In genomic region chr18:61894751-61895524, GRCh38 we compare ENCODE assay signal across 8 cellular contexts. TPM values are rescaled to one million over a fixed set of nuclear protein-coding genes. Genes with fewer than 3 reads are reported as not detected.
DNase-seq lines count a peak whose midpoint lies in the region; ATAC-seq, FAIRE-seq and TF ChIP-seq lines count a peak whose summit lies in the region.

No MANE protein-coding gene starts in this region.

- peaks cover 79% of the 10 kb centered on the region for H3K27me3 Mint-ChIP-seq in activated naive CD4-positive, alpha-beta T cell treated with anti-CD3 and anti-CD28 coated beads, Interleukin-2, amount 10 ng/mL, durations not matched to agents 7 days and 5 days

- H3K14ac ChIP-seq in mesenchymal stem cell (ENCODE audit: low read length in 2 of 2), result no peak overlapping the region

- peak overlapping the region; percentile 60 for H4K8ac ChIP-seq in mesenchymal stem cell (ENCODE audit: low read length)

- no peaks in the 10 kb centered on the region for H3K27me3 ChIP-seq in bronchial epithelial cell (ENCODE audit: control insufficient read depth, insufficient read depth, low read length)
- H3K27me3 ChIP-seq in mesenchymal stem cell (ENCODE audit: control insufficient read depth in 1 of 2, insufficient read depth in 1 of 2, low read length in 2 of 2), result no peaks in the 10 kb centered on the region
- peaks cover 6% of the 10 kb centered on the region for H3K27me3 ChIP-seq in upper lobe of right lung

- no peak overlapping the region for H2BK15ac ChIP-seq in mesenchymal stem cell (ENCODE audit: low read depth, poor library complexity, severe bottlenecking)

- H3K9me3 ChIP-seq in mesenchymal stem cell (ENCODE audit: control insufficient read depth, low read length) (no peaks in the 10 kb centered on the region), upper lobe of right lung (no peaks in the 10 kb centered on the region)

- peak overlapping the region in 1 of 2 experiments; percentile 19 for H3K4ac ChIP-seq in mesenchymal stem cell (ENCODE audit: low read depth in 1 of 2, low read length in 2 of 2)

- WGBS in mesenchymal stem cell, result 35% methylated on average over 19 of the region's 28 CpGs

- no peaks in the 10 kb centered on the region for H3K9me3 Mint-ChIP-seq in activated naive CD4-positive, alpha-beta T cell treated with anti-CD3 and anti-CD28 coated beads, Interleukin-2, amount 10 ng/mL, durations not matched to agents 7 days and 5 days

- H2AK5ac ChIP-seq in mesenchymal stem cell (ENCODE audit: low read length, severe bottlenecking), result no peak overlapping the region

- H4K91ac ChIP-seq in mesenchymal stem cell (ENCODE audit: low read length), result peak overlapping the region; percentile 91

- FAIRE-seq in bronchial epithelial cell (lab: Jason Lieb, UNC), result no peak

- peak overlapping the region; percentile 71 for H3K4me3 Mint-ChIP-seq in activated naive CD4-positive, alpha-beta T cell treated with anti-CD3 and anti-CD28 coated beads, Interleukin-2, amount 10 ng/mL, durations not matched to agents 7 days and 5 days

- no peak overlapping the region for H2BK120ac ChIP-seq in mesenchymal stem cell (ENCODE audit: low read depth, low read length)

- H3K36me3 ChIP-seq in bronchial epithelial cell (ENCODE audit: control insufficient read depth, insufficient read depth, low read length) (peaks cover 4% of the 10 kb centered on the region), mesenchymal stem cell (ENCODE audit: control insufficient read depth in 1 of 2, insufficient read depth in 2 of 2, low read depth in 1 of 2, low read length in 2 of 2) (no peaks in the 10 kb centered on the region), upper lobe of right lung (no peaks in the 10 kb centered on the region)

- peak overlapping the region in 1 of 2 experiments; percentile 59 for H2BK12ac ChIP-seq in mesenchymal stem cell (ENCODE audit: low read length in 2 of 2)

- H3K27ac ChIP-seq in mesenchymal stem cell (ENCODE audit: low read length, poor library complexity, severe bottlenecking), result no peak overlapping the region
- H3K27ac ChIP-seq in upper lobe of right lung, result peak overlapping the region; percentile 36

- ATAC-seq in upper lobe of right lung, result no peak

- intact Hi-C loops in upper lobe of right lung (cut with DNase I), result loop anchor here (5.0 to 10.0 kb wide), 2 partner anchors 260 to 313 kb away; no protein-coding TSS in a partner anchor

- peaks cover 16% of the 10 kb centered on the region for H3K4me1 ChIP-seq in mesenchymal stem cell (ENCODE audit: control insufficient read depth, insufficient read depth, low read depth, low read length)
- H3K4me1 ChIP-seq in upper lobe of right lung, result peaks cover 8% of the 10 kb centered on the region

- H3K18ac ChIP-seq in mesenchymal stem cell (ENCODE audit: low read depth in 1 of 2, low read length in 2 of 2), result peak overlapping the region; percentile 76 to 93

- no peaks in the 10 kb centered on the region for H3K79me1 ChIP-seq in mesenchymal stem cell (replicated peaks; ENCODE audit: low read length, poor library complexity, severe bottlenecking)

- CTCF ChIA-PET in activated naive CD4-positive, alpha-beta T cell treated with anti-CD3 and anti-CD28 coated beads, Interleukin-2, amount 10 ng/mL, durations not matched to agents 7 days and 5 days (lab: Charles Lee), result interaction anchor here (1.6 to 1.9 kb wide), 3 partner anchors 237 to 315 kb away, joined by 3 to 5 read pairs (median 5); no protein-coding TSS in a partner anchor

- peak overlapping the region; percentile 100 for H3K4me2 ChIP-seq in mesenchymal stem cell (ENCODE audit: low read length, poor library complexity, severe bottlenecking)

- H2BK5ac ChIP-seq in mesenchymal stem cell (ENCODE audit: low read depth, low read length, poor library complexity, severe bottlenecking), result no peak overlapping the region

- H2AFZ ChIP-seq in mesenchymal stem cell (ENCODE audit: low read depth, low read length), result peak overlapping the region; percentile 48

- H3K4me3 ChIP-seq in bronchial epithelial cell (ENCODE audit: low read depth, low read length) (peak overlapping the region; percentile 81), mesenchymal stem cell (ENCODE audit: insufficient read depth in 1 of 2, low read depth in 1 of 2, low read length in 2 of 2) (peak overlapping the region; percentile 71 to 87), upper lobe of right lung (peak overlapping the region; percentile 73)

- no peaks in the 10 kb centered on the region for H3K36me3 Mint-ChIP-seq in activated naive CD4-positive, alpha-beta T cell treated with anti-CD3 and anti-CD28 coated beads, Interleukin-2, amount 10 ng/mL, durations not matched to agents 7 days and 5 days

- no peak overlapping the region for H3K27ac Mint-ChIP-seq in activated naive CD4-positive, alpha-beta T cell treated with anti-CD3 and anti-CD28 coated beads, Interleukin-2, amount 10 ng/mL, durations not matched to agents 7 days and 5 days

- peak overlapping the region; percentile 79 for H3K9ac ChIP-seq in mesenchymal stem cell (ENCODE audit: low read length)

- H3K23ac ChIP-seq in mesenchymal stem cell (ENCODE audit: low read length in 2 of 2), result no peak overlapping the region

- no peak for DNase-seq in activated naive CD4-positive, alpha-beta T cell treated with anti-CD3 and anti-CD28 coated beads, Interleukin-2, amount 10 ng/mL, durations not matched to agents 7 days and 5 days
- no peak for DNase-seq in activated naive CD4-positive, alpha-beta T cell treated with Interleukin-2 at 50 U/mL for 16 hours
- DNase-seq in bronchial epithelial cell (ENCODE audit: low read depth) (no peak), mesenchymal stem cell (no peak), upper lobe of right lung (no peak), NCI-H2029 (lab: John Stamatoyannopoulos, UW) (no peak), KG1 (lab: John Stamatoyannopoulos, UW) (no peak), RKO (ENCODE audit: low spot score) (no peak)

- TF ChIP-seq CTCF in bronchial epithelial cell (IDR thresholded peaks at IDR 0.05; ENCODE audit: insufficient read depth, low read length, severe bottlenecking) (no peak), upper lobe of right lung (IDR thresholded peaks at IDR 0.05) (no peak)

- H3K4me1 Mint-ChIP-seq in activated naive CD4-positive, alpha-beta T cell treated with anti-CD3 and anti-CD28 coated beads, Interleukin-2, amount 10 ng/mL, durations not matched to agents 7 days and 5 days, result peaks cover 18% of the 10 kb centered on the region

RNA-seq across cellular contexts. Expression of gene RNF152, which starts 2.1 kb away (rescaled TPM):
- total RNA-seq in bronchial epithelial cell (28.4 and 31.9 TPM in 2 replicates), upper lobe of right lung (21.2 TPM)
- polyA plus RNA-seq in mesenchymal stem cell (2013, experiment 1 of 2), result 8.3 TPM
- polyA plus RNA-seq in mesenchymal stem cell (2013, experiment 2 of 2), result 8.2 TPM
